8 cellular contexts compared by ENCODE assay signal in the genomic region with DNA sequence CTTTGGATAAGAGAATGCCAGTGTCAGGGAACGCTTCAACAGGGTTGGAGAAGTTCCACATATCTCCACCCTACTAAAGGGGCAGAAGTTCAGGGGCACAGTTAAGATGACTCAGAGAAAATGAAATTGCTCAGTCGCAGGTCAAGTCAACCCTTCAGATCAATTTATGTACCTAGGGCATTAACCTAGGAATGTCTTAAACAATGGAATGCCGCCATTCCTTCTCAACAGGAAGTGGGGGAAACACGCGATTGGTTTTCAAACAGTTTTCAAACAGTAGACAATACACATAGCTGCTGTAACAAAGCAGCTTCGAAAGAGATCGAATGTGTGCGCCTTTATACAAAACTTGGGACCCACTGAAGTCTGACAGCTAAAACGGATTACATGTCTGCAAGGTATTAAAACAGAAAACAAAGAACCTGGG. TPM values are rescaled to one million over a fixed set of nuclear protein-coding genes. Genes with fewer than 3 reads are reported as not detected.
DNase-seq lines count a peak whose midpoint lies in the region; ATAC-seq and TF ChIP-seq lines count a peak whose summit lies in the region.

No MANE protein-coding gene starts in this region.

- H3K36me3 ChIP-seq in BLaER1 treated with 17β-estradiol and CSF1 and Interleukin-3, amounts not matched to agents 10 nM and 100 nM = peaks cover 31 to 42% (median 40%) of the 10 kb centered on the region in 11 experiments
- peaks cover 25% of the 10 kb centered on the region for H3K36me3 ChIP-seq in HUES48 (ENCODE audit: control insufficient read depth, insufficient read depth, low read length)
- H3K36me3 ChIP-seq in fibroblast of lung (ENCODE audit: control insufficient read depth, insufficient read depth, low read length) = peaks cover 8% of the 10 kb centered on the region

- peak overlapping the region; percentile 87 to 96 (median 91) for H3K4me2 ChIP-seq in BLaER1 treated with 17β-estradiol and CSF1 and Interleukin-3, amounts not matched to agents 10 nM and 100 nM
- peak overlapping the region; percentile 85 for H3K4me2 ChIP-seq in fibroblast of lung (ENCODE audit: extremely low read depth, insufficient read depth, low read length)

- peak overlapping the region; percentile 76 to 96 (median 88) for H3K4me3 ChIP-seq in BLaER1 treated with 17β-estradiol and CSF1 and Interleukin-3, amounts not matched to agents 10 nM and 100 nM
- H3K4me3 ChIP-seq in HUES48 (ENCODE audit: low read depth, low read length) = peak overlapping the region; percentile 98
- peak overlapping the region; percentile 74 to 98 (median 92) for H3K4me3 ChIP-seq in fibroblast of lung (replicated peaks in 1 of 4; ENCODE audit: control extremely low read depth in 1 of 4, insufficient read depth in 1 of 4, low read depth in 3 of 4, low read length in 4 of 4)

- H3K4me3 Mint-ChIP-seq in T-helper 17 cell (peak overlapping the region; percentile 92), naive B cell (peak overlapping the region; percentile 86 to 96 (median 92))

- H3K27me3 ChIP-seq in BLaER1 treated with 17β-estradiol and CSF1 and Interleukin-3, amounts not matched to agents 10 nM and 100 nM = no peaks in the 10 kb centered on the region
- H3K27me3 ChIP-seq in HUES48 (ENCODE audit: control insufficient read depth, insufficient read depth, low read length) (peaks cover 5% of the 10 kb centered on the region; the same call in 1 of the 2 replicates), fibroblast of lung (ENCODE audit: control insufficient read depth, insufficient read depth, low read length) (no peaks in the 10 kb centered on the region)

- peaks cover 0 to 44% (median 0%) of the 10 kb centered on the region in 11 experiments; a peak in 6 of 22 replicates for H4K20me1 ChIP-seq in BLaER1 treated with 17β-estradiol and CSF1 and Interleukin-3, amounts not matched to agents 10 nM and 100 nM
- no peaks in the 10 kb centered on the region for H4K20me1 ChIP-seq in fibroblast of lung (ENCODE audit: control insufficient read depth, extremely low read depth, insufficient read depth, low read length)

- H3K36me3 Mint-ChIP-seq in T-helper 17 cell (ENCODE audit: low read depth) (peaks cover 3% of the 10 kb centered on the region), naive B cell (peaks cover 6 to 12% of the 10 kb centered on the region in 2 donors)

- no peak for ATAC-seq in T-helper 17 cell
- no peak for ATAC-seq in naive B cell (ENCODE audit: low read depth in 2 of 2)
- no peak for ATAC-seq in HG02870 (IDR thresholded peaks at IDR 0.05; ENCODE audit: unreplicated experiment)

- H3K27ac Mint-ChIP-seq in T-helper 17 cell = peak overlapping the region; percentile 91
- H3K27ac Mint-ChIP-seq in naive B cell = peak overlapping the region; percentile 69 to 95 (median 93)

- no peak for TF ChIP-seq CTCF in fibroblast of lung (conservative IDR thresholded peaks at IDR 0.05 in 1 of 2, IDR thresholded peaks at IDR 0.05 in 1 of 2; ENCODE audit: low read depth in 1 of 2, low read length in 2 of 2)

- H3K9ac ChIP-seq in BLaER1 treated with 17β-estradiol and CSF1 and Interleukin-3, amounts not matched to agents 10 nM and 100 nM = peak overlapping the region; percentile 85 to 95 (median 90)
- H3K9ac ChIP-seq in HUES48 (ENCODE audit: low read depth, low read length) = peak overlapping the region; percentile 91
- peak overlapping the region; percentile 94 for H3K9ac ChIP-seq in fibroblast of lung (ENCODE audit: insufficient read depth, low read length)

- H3K4me1 ChIP-seq in BLaER1 treated with 17β-estradiol and CSF1 and Interleukin-3, amounts not matched to agents 10 nM and 100 nM = peaks cover 22 to 47% (median 25%) of the 10 kb centered on the region in 10 experiments
- H3K4me1 ChIP-seq in HUES48 (ENCODE audit: control insufficient read depth, insufficient read depth, low read length) (peaks cover 19% of the 10 kb centered on the region; the same call in 1 of the 2 replicates), fibroblast of lung (ENCODE audit: control insufficient read depth, extremely low read depth, insufficient read depth, low read length) (peaks cover 3% of the 10 kb centered on the region)

- H3K9me3 ChIP-seq in BLaER1 treated with 17β-estradiol and CSF1 and Interleukin-3, amounts not matched to agents 10 nM and 100 nM (replicated peaks in 1 of 11) = peaks cover 16 to 46% (median 33%) of the 10 kb centered on the region in 11 experiments
- H3K9me3 ChIP-seq in HUES48 (ENCODE audit: control insufficient read depth, insufficient read depth, low read length) (no peaks in the 10 kb centered on the region), T-helper 17 cell (ENCODE audit: control insufficient read depth, low read length, poor library complexity, severe bottlenecking) (no peaks in the 10 kb centered on the region), fibroblast of lung (ENCODE audit: control insufficient read depth, insufficient read depth, low read depth, low read length) (no peaks in the 10 kb centered on the region)

- DNase-seq in T-helper 17 cell = no peak
- peak; percentile 48 to 50 for DNase-seq in fibroblast of lung (ENCODE audit: low read depth in 2 of 2)
- no peak for DNase-seq in naive B cell
- DNase-seq in NCI-H524 treated with DMSO at 0.1 percent for 48 hours (lab: John Stamatoyannopoulos, UW) = no peak
- no peak for DNase-seq in COLO668 (lab: John Stamatoyannopoulos, UW; ENCODE audit: unreplicated experiment)

- no peaks in the 10 kb centered on the region for H3K27me3 Mint-ChIP-seq in T-helper 17 cell
- no peaks in the 10 kb centered on the region for H3K27me3 Mint-ChIP-seq in naive B cell

- H2AFZ ChIP-seq in fibroblast of lung (ENCODE audit: low read length) = peak overlapping the region; percentile 90

- peaks cover 56% of the 10 kb centered on the region for H3K79me2 ChIP-seq in fibroblast of lung (ENCODE audit: control insufficient read depth, insufficient read depth, low read length)

- H3K9me3 Mint-ChIP-seq in naive B cell = peaks cover 0 to 6% (median 0%) of the 10 kb centered on the region in 7 donors

- H3K4me1 Mint-ChIP-seq in T-helper 17 cell (peaks cover 31% of the 10 kb centered on the region), naive B cell (peaks cover 31 to 45% (median 33%) of the 10 kb centered on the region in 3 donors)

- peak overlapping the region; percentile 75 to 96 (median 85) for H3K27ac ChIP-seq in BLaER1 treated with 17β-estradiol and CSF1 and Interleukin-3, amounts not matched to agents 10 nM and 100 nM
- H3K27ac ChIP-seq in HUES48 (ENCODE audit: low read depth, low read length) = peak overlapping the region; percentile 80
- H3K27ac ChIP-seq in fibroblast of lung (ENCODE audit: insufficient read depth, low read length) = peak overlapping the region; percentile 95

RNA-seq across cellular contexts. Expression of gene SLC25A24, which starts 0.9 kb away (rescaled TPM):
- 10 to 100 TPM; 14.1 to 14.6 TPM for total RNA-seq in T-helper 17 cell
- 44.4 and 51.2 TPM in 2 replicates for total RNA-seq in fibroblast of lung
- polyA plus RNA-seq in fibroblast of lung = 51.1 and 51.6 TPM in 2 replicates
- polyA plus RNA-seq in fibroblast of lung (2012) = 32.9 and 33.7 TPM in 2 replicates
- 5.8 and 11.9 TPM in 2 replicates for polyA minus RNA-seq in fibroblast of lung (ENCODE audit: low replicate concordance)
- polyA plus RNA-seq in naive B cell (ENCODE audit: low read depth in 6 of 6) = 10 to 100 TPM; 21.5 to 25.9 (median 24.0) TPM

RNA-seq across cellular contexts. Expression of gene NBPF4, which starts 44.6 kb away (rescaled TPM):
- total RNA-seq in T-helper 17 cell = not detected
- total RNA-seq in fibroblast of lung = not detected in 2 replicates
- polyA plus RNA-seq in fibroblast of lung = not detected in 2 replicates
- polyA plus RNA-seq in fibroblast of lung (2012) = not detected in 2 replicates
- not detected in 2 replicates for polyA minus RNA-seq in fibroblast of lung (ENCODE audit: low replicate concordance)
- not detected for polyA plus RNA-seq in naive B cell (ENCODE audit: low read depth in 6 of 6)

Comparison
In these comparisons a context has a peak if more than half of its experiments do, and no peak if none do; other contexts are left out.
1. DNase-seq: peak in fibroblast of lung (2 of 2); none in T-helper 17 cell (0 of 3), naive B cell (single experiment), NCI-H524 treated with DMSO at 0.1 percent for 48 hours (single experiment) and COLO668 (single experiment).
2. Peak in every context shown above with its lines, with median percentiles within 50 percentile points of each other: H3K27ac ChIP-seq, H3K4me3 ChIP-seq and H3K9ac ChIP-seq.